In the genomic region with DNA sequence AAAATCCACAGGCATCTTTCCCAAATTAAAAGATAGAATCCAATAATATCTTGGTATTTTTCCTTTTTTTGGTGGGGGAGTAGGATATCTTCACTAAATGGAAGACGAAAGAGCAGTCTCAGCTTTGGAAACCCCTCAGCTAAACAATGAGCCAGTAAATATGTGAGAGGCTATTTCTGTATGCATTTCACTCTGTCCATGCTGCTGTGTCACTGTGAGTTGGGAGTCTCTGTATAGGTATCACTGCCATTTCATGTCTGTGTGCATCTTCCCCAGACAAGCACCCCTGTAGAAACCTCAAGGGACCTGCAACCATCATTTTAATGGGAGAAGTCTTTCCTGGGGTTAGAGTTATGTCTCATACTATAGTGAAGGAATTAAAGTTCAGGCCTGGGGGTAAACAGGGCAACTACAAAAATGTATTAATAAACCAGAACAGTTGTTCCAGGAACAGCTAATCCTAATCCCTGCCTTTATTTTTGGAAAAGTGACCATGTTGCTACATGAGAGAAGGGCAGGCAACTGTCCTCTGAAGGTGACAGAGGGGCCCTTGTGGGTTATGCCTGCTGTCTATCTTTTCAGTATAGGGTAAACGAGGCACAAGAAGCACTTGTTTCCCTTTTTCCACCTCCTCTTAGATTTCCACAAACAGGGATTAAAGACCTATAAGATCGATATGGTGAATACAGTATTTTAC, we compare ENCODE assay signal across 14 cellular contexts. TPM values are rescaled to one million over a fixed set of nuclear protein-coding genes. Genes with fewer than 3 reads are reported as not detected.
"Had no signal": no experiment of that assay in that cellular context is flagged by ENCODE, and none has a peak within 500 bp of the region (broad histone marks: within the 10 kb centered on the region; RNA-seq: fewer than 3 reads in every experiment).

No MANE protein-coding gene starts in this region.

- H3K4me1 ChIP-seq: transverse colon, vagina had no signal

- H3K9ac ChIP-seq: parathyroid adenoma had no signal

- H3K4me3 ChIP-seq: transverse colon, vagina had no signal

- H3K27me3 Mint-ChIP-seq: activated CD8-positive, alpha-beta T cell treated with anti-CD3 and anti-CD28 coated beads for 36 hours had no signal

- H3K4me3 Mint-ChIP-seq: activated CD8-positive, alpha-beta T cell treated with anti-CD3 and anti-CD28 coated beads for 36 hours; activated T-cell treated with anti-CD3 and anti-CD28 coated beads, Interleukin-2, amount 50 U/mL, for 4 hours; T-helper 1 cell treated with Interleukin-12 subunit alpha and Interleukin-12 subunit beta and Interleukin-4 antibody, amounts not matched to agents 30 μg/mL and 1 μg/mL, for 36 hours; WTC11 had no signal

- H3K27ac Mint-ChIP-seq: activated CD8-positive, alpha-beta T cell treated with anti-CD3 and anti-CD28 coated beads for 36 hours; T-helper 1 cell treated with Interleukin-12 subunit alpha and Interleukin-12 subunit beta and Interleukin-4 antibody, amounts not matched to agents 30 μg/mL and 1 μg/mL, for 36 hours; WTC11 had no signal

- H2AFZ ChIP-seq: parathyroid adenoma had no signal

- H3K9me3 Mint-ChIP-seq: activated CD8-positive, alpha-beta T cell treated with anti-CD3 and anti-CD28 coated beads for 36 hours; activated T-cell treated with anti-CD3 and anti-CD28 coated beads, Interleukin-2, amount 50 U/mL, for 4 hours; T-helper 1 cell treated with Interleukin-12 subunit alpha and Interleukin-12 subunit beta and Interleukin-4 antibody, amounts not matched to agents 30 μg/mL and 1 μg/mL, for 36 hours; WTC11 had no signal

- H3K27ac ChIP-seq: neutrophil, parathyroid adenoma, transverse colon, vagina had no signal

- ATAC-seq: activated T-cell treated with anti-CD3 and anti-CD28 coated beads, Interleukin-2, amount 50 U/mL, for 4 hours; stimulated activated naive CD8-positive, alpha-beta T cell treated with anti-CD3 and anti-CD28 coated beads, Interleukin-15, Interleukin-2, amounts not matched to agents 100 U/mL and 50 U/mL, for 24 hours had no signal

- H3K9me3 ChIP-seq: neutrophil, transverse colon, vagina had no signal

- DNase-seq: activated CD4-positive, alpha-beta T cell treated with anti-CD3 and anti-CD28 coated beads for 48 hours; activated CD8-positive, alpha-beta T cell treated with anti-CD3 and anti-CD28 coated beads for 36 hours; activated effector memory CD4-positive, alpha-beta T cell treated with Interleukin-2 at 50 U/mL for 16 hours; activated naive CD4-positive, alpha-beta T cell treated with anti-CD3 and anti-CD28 coated beads, Interleukin-2, amount 50 U/mL, for 16 hours; activated T-cell treated with anti-CD3 and anti-CD28 coated beads, Interleukin-2, amount 50 U/mL, for 4 hours; hippocampal formation; small intestine; stimulated activated naive CD8-positive, alpha-beta T cell treated with anti-CD3 and anti-CD28 coated beads, Interleukin-15, Interleukin-2, amounts not matched to agents 100 U/mL and 50 U/mL, for 24 hours; transverse colon had no signal

- H3K27me3 ChIP-seq: neutrophil, transverse colon, vagina had no signal

RNA-seq across cellular contexts. Expression of gene NXPH4, which starts 45.7 kb away (rescaled TPM):
- total RNA-seq: transverse colon had no signal
